In genomic region chr11:8717876-8718753, GRCh38 we compare ENCODE assay signal across 8 cellular contexts. TPM values are rescaled to one million over a fixed set of nuclear protein-coding genes. Genes with fewer than 3 reads are reported as not detected.
DNase-seq lines count a peak whose midpoint lies in the region; ATAC-seq and TF ChIP-seq lines count a peak whose summit lies in the region.

No MANE protein-coding gene starts in this region.

- H3K4me3 ChIP-seq in BLaER1 (no peak overlapping the region), MG63 (no peak overlapping the region), choroid plexus epithelial cell (ENCODE audit: low read depth, low read length) (no peak overlapping the region)

- peak overlapping the region; percentile 87 for H3K27ac Mint-ChIP-seq in mesothelial cell of epicardium
- no peak overlapping the region for H3K27ac Mint-ChIP-seq in effector memory CD8-positive, alpha-beta T cell

- TF ChIP-seq CTCF in choroid plexus epithelial cell (conservative IDR thresholded peaks at IDR 0.05; ENCODE audit: low read depth, low read length) (no peak), mesothelial cell of epicardium (IDR thresholded peaks at IDR 0.05; ENCODE audit: unreplicated experiment) (no peak)

- H3K9me3 Mint-ChIP-seq in mesothelial cell of epicardium, result no peaks in the 10 kb centered on the region
- H3K9me3 Mint-ChIP-seq in effector memory CD8-positive, alpha-beta T cell, result no peaks in the 10 kb centered on the region

- peaks cover 21% of the 10 kb centered on the region for H3K36me3 Mint-ChIP-seq in mesothelial cell of epicardium
- no peaks in the 10 kb centered on the region for H3K36me3 Mint-ChIP-seq in effector memory CD8-positive, alpha-beta T cell (ENCODE audit: insufficient read depth)

- H3K27me3 ChIP-seq in BLaER1 (no peaks in the 10 kb centered on the region), MG63 (no peaks in the 10 kb centered on the region)

- no peak for ATAC-seq in HG03378 (IDR thresholded peaks at IDR 0.05; ENCODE audit: unreplicated experiment)
- no peak for ATAC-seq in GM18870 (IDR thresholded peaks at IDR 0.05; ENCODE audit: unreplicated experiment)
- ATAC-seq in effector memory CD8-positive, alpha-beta T cell (replicated peaks), result no peak

- no peak overlapping the region for H3K27ac ChIP-seq in BLaER1

- H3K4me1 ChIP-seq in BLaER1, result peaks cover 48% of the 10 kb centered on the region

- no peaks in the 10 kb centered on the region for H3K36me3 ChIP-seq in BLaER1
- peaks cover 9% of the 10 kb centered on the region for H3K36me3 ChIP-seq in MG63

- DNase-seq in MG63 (peak; percentile 93), choroid plexus epithelial cell (ENCODE audit: low read depth) (peak; percentile 92), mesothelial cell of epicardium (ENCODE audit: low spot score in 2 of 2, unreplicated experiment in 2 of 2) (no peak), DMS153 treated with DMSO at 0.1 percent for 48 hours (lab: John Stamatoyannopoulos, UW; ENCODE audit: unreplicated experiment) (no peak)
- no peak for DNase-seq in effector memory CD8-positive, alpha-beta T cell

- H4K20me1 ChIP-seq in BLaER1, result no peaks in the 10 kb centered on the region

- no peak overlapping the region for H3K4me3 Mint-ChIP-seq in mesothelial cell of epicardium
- H3K4me3 Mint-ChIP-seq in effector memory CD8-positive, alpha-beta T cell, result no peak overlapping the region

- H3K9me3 ChIP-seq in BLaER1 (no peaks in the 10 kb centered on the region), MG63 (no peaks in the 10 kb centered on the region)

- H3K4me1 Mint-ChIP-seq in mesothelial cell of epicardium, result peaks cover 62% of the 10 kb centered on the region
- peaks cover 0 to 4% of the 10 kb centered on the region in 2 donors for H3K4me1 Mint-ChIP-seq in effector memory CD8-positive, alpha-beta T cell (ENCODE audit: low read depth in 2 of 2)

- H3K9ac ChIP-seq in BLaER1, result no peak overlapping the region

- peak overlapping the region; percentile 51 for H3K4me2 ChIP-seq in BLaER1

- no peaks in the 10 kb centered on the region for H3K27me3 Mint-ChIP-seq in mesothelial cell of epicardium (ENCODE audit: low read depth)
- peaks cover 25 to 75% of the 10 kb centered on the region in 2 donors for H3K27me3 Mint-ChIP-seq in effector memory CD8-positive, alpha-beta T cell

RNA-seq across cellular contexts. Expression of gene RPL27A, which starts 35.5 kb away (rescaled TPM):
- total RNA-seq in MG63 (2014; rRNA removed; shearing (Covaris generic); ENCODE audit: low replicate concordance), result 1,350 and 4,050 TPM in 2 replicates
- total RNA-seq in mesothelial cell of epicardium, result 923 to 980 TPM (median 964 TPM) in 3 replicates

RNA-seq across cellular contexts. Expression of gene TRIM66, which starts 35.6 kb away (rescaled TPM):
- total RNA-seq in MG63 (2014; rRNA removed; shearing (Covaris generic); ENCODE audit: low replicate concordance), result 0.74 and 1.4 TPM in 2 replicates
- total RNA-seq in mesothelial cell of epicardium, result 8.3 to 10.1 TPM (median 8.7 TPM) in 3 replicates

Comparison
In these comparisons a context has a peak if more than half of its experiments do, and no peak if none do; other contexts are left out.
1. DNase-seq: peak in MG63 (single experiment) and choroid plexus epithelial cell (single experiment); none in mesothelial cell of epicardium (0 of 2), effector memory CD8-positive, alpha-beta T cell (0 of 3) and DMS153 treated with DMSO at 0.1 percent for 48 hours (single experiment).